ENCODE assay signal across 1 cellular context in the genomic region with DNA sequence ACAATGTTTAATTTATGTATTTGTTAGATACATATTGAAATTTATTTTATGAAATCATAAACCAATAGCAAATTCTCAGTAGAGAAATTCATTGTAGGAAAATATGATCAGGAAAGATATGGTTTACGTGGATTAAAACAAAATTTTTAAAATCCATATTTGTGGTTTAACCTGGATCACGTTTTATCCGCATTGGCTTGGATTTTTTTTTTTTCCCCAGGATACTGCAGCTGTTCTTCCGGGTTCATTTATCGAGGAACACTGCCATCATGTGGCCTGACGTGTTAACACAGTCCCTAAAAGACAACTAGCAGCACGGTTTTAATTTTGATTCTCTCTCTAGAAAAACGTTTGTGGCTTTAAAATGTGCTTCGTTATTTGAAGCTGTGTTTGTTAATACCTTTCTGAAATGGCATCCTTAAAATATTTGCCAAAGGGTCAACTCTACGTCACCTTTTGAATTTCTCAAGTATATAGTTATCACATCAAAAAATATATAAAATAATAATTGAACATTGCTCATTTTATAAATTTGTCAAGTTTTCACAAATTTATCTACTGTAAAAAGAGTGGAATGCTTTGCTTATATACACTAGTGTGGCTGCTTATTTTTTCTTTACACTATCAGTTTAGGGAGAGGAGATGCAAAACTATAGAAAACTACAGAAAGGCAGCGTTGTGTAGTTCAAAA.
A peak's percentile ranks its signal among the peaks of the same experiment; 100 is the strongest.
TF ChIP-seq lines count a peak whose summit lies in the region.

No MANE protein-coding gene starts in this region.

TF ChIP-seq in H1, 55 proteins besides CTCF, POLR2A, EP300 and RAD21:
- TF ChIP-seq CREB1 (IDR thresholded peaks at IDR 0.05), result 0 out of 2 replicates have a peak, but pooled peaks have one; percentile 24
- TF ChIP-seq SIX5 (IDR thresholded peaks at IDR 0.05; ENCODE audit: low read depth, low read length), result no peak
- TF ChIP-seq TCF12 (IDR thresholded peaks at IDR 0.05; ENCODE audit: low read depth, low read length), result 0 out of 2 replicates have a peak, but pooled peaks have one; percentile 13
- no peak for TF ChIP-seq CBX8 (IDR thresholded peaks at IDR 0.05; ENCODE audit: borderline replicate concordance, low read depth, low read length)
- TF ChIP-seq RFX5 (IDR thresholded peaks at IDR 0.05; ENCODE audit: borderline replicate concordance, low read depth, low read length), result no peak
- no peak for TF ChIP-seq EZH2 (IDR thresholded peaks at IDR 0.05; ENCODE audit: low read depth, low read length, severe bottlenecking)
- no peak for TF ChIP-seq KDM5A (IDR thresholded peaks at IDR 0.05; ENCODE audit: low read length)
- no peak for TF ChIP-seq EGR1 (IDR thresholded peaks at IDR 0.05; ENCODE audit: borderline replicate concordance, low read depth, low read length)
- TF ChIP-seq, protein P1, sequence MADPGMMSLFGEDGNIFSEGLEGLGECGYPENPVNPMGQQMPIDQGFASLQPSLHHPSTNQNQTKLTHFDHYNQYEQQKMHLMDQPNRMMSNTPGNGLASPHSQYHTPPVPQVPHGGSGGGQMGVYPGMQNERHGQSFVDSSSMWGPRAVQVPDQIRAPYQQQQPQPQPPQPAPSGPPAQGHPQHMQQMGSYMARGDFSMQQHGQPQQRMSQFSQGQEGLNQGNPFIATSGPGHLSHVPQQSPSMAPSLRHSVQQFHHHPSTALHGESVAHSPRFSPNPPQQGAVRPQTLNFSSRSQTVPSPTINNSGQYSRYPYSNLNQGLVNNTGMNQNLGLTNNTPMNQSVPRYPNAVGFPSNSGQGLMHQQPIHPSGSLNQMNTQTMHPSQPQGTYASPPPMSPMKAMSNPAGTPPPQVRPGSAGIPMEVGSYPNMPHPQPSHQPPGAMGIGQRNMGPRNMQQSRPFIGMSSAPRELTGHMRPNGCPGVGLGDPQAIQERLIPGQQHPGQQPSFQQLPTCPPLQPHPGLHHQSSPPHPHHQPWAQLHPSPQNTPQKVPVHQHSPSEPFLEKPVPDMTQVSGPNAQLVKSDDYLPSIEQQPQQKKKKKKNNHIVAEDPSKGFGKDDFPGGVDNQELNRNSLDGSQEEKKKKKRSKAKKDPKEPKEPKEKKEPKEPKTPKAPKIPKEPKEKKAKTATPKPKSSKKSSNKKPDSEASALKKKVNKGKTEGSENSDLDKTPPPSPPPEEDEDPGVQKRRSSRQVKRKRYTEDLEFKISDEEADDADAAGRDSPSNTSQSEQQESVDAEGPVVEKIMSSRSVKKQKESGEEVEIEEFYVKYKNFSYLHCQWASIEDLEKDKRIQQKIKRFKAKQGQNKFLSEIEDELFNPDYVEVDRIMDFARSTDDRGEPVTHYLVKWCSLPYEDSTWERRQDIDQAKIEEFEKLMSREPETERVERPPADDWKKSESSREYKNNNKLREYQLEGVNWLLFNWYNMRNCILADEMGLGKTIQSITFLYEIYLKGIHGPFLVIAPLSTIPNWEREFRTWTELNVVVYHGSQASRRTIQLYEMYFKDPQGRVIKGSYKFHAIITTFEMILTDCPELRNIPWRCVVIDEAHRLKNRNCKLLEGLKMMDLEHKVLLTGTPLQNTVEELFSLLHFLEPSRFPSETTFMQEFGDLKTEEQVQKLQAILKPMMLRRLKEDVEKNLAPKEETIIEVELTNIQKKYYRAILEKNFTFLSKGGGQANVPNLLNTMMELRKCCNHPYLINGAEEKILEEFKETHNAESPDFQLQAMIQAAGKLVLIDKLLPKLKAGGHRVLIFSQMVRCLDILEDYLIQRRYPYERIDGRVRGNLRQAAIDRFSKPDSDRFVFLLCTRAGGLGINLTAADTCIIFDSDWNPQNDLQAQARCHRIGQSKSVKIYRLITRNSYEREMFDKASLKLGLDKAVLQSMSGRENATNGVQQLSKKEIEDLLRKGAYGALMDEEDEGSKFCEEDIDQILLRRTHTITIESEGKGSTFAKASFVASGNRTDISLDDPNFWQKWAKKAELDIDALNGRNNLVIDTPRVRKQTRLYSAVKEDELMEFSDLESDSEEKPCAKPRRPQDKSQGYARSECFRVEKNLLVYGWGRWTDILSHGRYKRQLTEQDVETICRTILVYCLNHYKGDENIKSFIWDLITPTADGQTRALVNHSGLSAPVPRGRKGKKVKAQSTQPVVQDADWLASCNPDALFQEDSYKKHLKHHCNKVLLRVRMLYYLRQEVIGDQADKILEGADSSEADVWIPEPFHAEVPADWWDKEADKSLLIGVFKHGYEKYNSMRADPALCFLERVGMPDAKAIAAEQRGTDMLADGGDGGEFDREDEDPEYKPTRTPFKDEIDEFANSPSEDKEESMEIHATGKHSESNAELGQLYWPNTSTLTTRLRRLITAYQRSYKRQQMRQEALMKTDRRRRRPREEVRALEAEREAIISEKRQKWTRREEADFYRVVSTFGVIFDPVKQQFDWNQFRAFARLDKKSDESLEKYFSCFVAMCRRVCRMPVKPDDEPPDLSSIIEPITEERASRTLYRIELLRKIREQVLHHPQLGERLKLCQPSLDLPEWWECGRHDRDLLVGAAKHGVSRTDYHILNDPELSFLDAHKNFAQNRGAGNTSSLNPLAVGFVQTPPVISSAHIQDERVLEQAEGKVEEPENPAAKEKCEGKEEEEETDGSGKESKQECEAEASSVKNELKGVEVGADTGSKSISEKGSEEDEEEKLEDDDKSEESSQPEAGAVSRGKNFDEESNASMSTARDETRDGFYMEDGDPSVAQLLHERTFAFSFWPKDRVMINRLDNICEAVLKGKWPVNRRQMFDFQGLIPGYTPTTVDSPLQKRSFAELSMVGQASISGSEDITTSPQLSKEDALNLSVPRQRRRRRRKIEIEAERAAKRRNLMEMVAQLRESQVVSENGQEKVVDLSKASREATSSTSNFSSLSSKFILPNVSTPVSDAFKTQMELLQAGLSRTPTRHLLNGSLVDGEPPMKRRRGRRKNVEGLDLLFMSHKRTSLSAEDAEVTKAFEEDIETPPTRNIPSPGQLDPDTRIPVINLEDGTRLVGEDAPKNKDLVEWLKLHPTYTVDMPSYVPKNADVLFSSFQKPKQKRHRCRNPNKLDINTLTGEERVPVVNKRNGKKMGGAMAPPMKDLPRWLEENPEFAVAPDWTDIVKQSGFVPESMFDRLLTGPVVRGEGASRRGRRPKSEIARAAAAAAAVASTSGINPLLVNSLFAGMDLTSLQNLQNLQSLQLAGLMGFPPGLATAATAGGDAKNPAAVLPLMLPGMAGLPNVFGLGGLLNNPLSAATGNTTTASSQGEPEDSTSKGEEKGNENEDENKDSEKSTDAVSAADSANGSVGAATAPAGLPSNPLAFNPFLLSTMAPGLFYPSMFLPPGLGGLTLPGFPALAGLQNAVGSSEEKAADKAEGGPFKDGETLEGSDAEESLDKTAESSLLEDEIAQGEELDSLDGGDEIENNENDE (IDR thresholded peaks at IDR 0.05; ENCODE audit: insufficient replicate concordance, low read length), result no peak
- TF ChIP-seq BACH1 (IDR thresholded peaks at IDR 0.05; ENCODE audit: low read length), result no peak
- no peak for TF ChIP-seq JUN (IDR thresholded peaks at IDR 0.05; ENCODE audit: low read depth, low read length)
- no peak for TF ChIP-seq HDAC6 (IDR thresholded peaks at IDR 0.05; ENCODE audit: low read depth, low read length)
- TF ChIP-seq, protein P2, sequence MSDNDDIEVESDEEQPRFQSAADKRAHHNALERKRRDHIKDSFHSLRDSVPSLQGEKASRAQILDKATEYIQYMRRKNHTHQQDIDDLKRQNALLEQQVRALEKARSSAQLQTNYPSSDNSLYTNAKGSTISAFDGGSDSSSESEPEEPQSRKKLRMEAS (IDR thresholded peaks at IDR 0.05), result no peak
- no peak for TF ChIP-seq ZNF274 (IDR thresholded peaks at IDR 0.05; ENCODE audit: borderline replicate concordance, extremely low read depth, low read length)
- TF ChIP-seq TAF1 (IDR thresholded peaks at IDR 0.05; ENCODE audit: low read depth, low read length), result no peak
- TF ChIP-seq RXRA (IDR thresholded peaks at IDR 0.05; ENCODE audit: insufficient read depth, low read depth, low read length), result no peak
- TF ChIP-seq, protein P3, sequence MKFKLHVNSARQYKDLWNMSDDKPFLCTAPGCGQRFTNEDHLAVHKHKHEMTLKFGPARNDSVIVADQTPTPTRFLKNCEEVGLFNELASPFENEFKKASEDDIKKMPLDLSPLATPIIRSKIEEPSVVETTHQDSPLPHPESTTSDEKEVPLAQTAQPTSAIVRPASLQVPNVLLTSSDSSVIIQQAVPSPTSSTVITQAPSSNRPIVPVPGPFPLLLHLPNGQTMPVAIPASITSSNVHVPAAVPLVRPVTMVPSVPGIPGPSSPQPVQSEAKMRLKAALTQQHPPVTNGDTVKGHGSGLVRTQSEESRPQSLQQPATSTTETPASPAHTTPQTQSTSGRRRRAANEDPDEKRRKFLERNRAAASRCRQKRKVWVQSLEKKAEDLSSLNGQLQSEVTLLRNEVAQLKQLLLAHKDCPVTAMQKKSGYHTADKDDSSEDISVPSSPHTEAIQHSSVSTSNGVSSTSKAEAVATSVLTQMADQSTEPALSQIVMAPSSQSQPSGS (IDR thresholded peaks at IDR 0.05; ENCODE audit: low read length), result no peak
TF ChIP-seq in H1: peak in this region for 2.
